29 cellular contexts compared by ENCODE assay signal in the genomic region with DNA sequence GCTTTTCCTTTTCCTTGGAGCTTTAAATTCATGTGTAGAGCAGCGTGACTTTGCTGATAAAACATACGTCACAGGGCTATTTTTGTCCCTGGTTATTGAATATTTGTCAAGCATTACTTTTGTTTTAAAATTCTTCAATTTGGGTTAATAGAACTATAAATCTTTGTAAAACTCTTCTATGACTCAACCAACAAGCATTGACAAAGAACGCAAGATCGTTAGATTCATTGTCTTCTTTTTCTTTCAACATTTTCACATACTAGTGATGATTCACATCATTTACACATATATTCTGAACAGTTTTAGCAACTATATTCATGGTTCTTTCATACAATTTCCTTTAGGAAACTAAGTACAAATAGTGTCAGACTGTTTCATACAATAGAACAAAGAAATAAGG.
"Had no signal": no experiment of that assay in that cellular context is flagged by ENCODE, and none has a peak within 500 bp of the region (broad histone marks: within the 10 kb centered on the region; RNA-seq: fewer than 3 reads in every experiment).

No MANE protein-coding gene starts in this region.

- H3K9me3 ChIP-seq: colonic mucosa, lower lobe of right lung, mucosa of descending colon, tibial artery had no signal

- H3K9me3 Mint-ChIP-seq: activated CD4-positive, alpha-beta T cell treated with anti-CD3 and anti-CD28 coated beads, Interleukin-2, amount 10 ng/mL, durations not matched to agents 7 days and 5 days; activated T-helper 1 cell treated with anti-CD3 and anti-CD28 coated beads, Interleukin-12 subunit alpha, Interleukin-12 subunit beta, Interleukin-2, Interleukin-4 antibody, amounts not matched to agents 30 ng/mL and 10 ng/mL and 1 ng/mL, durations not matched to agents 14 hours and 24 hours and 36 hours; T-helper 2 cell treated with Interferon-gamma antibody and Interleukin-4, amounts not matched to agents 5 μg/mL and 100 μg/mL, for 36 hours had no signal

- ATAC-seq: activated CD8-positive, alpha-beta memory T cell treated with anti-CD3 and anti-CD28 coated beads, Interleukin-2, amount 10 ng/mL, durations not matched to agents 7 days and 5 days; activated CD8-positive, alpha-beta T cell treated with anti-CD3 and anti-CD28 coated beads for 36 hours; activated naive CD8-positive, alpha-beta T cell treated with anti-CD3 and anti-CD28 coated beads, Interleukin-2, amount 50 U/mL, for 24 hours; lower lobe of right lung; mucosa of descending colon; sciatic nerve; stimulated activated effector memory CD8-positive, alpha-beta T cell treated with anti-CD3 and anti-CD28 coated beads, Interleukin-12 subunit alpha, Interleukin-12 subunit beta, amount 100 ng/mL, for 72 hours; stimulated activated naive CD8-positive, alpha-beta T cell treated with anti-CD3 and anti-CD28 coated beads, Interleukin-15, amount 100 ng/mL, for 72 hours had no signal

- H3K4me1 Mint-ChIP-seq: activated CD4-positive, alpha-beta T cell treated with anti-CD3 and anti-CD28 coated beads, Interleukin-2, amount 10 ng/mL, durations not matched to agents 7 days and 5 days; activated CD8-positive, alpha-beta memory T cell treated with anti-CD3 and anti-CD28 coated beads, Interleukin-2, amount 10 ng/mL, durations not matched to agents 7 days and 5 days; activated naive CD8-positive, alpha-beta T cell treated with anti-CD3 and anti-CD28 coated beads, Interleukin-2, amount 50 U/mL, for 24 hours; central memory CD8-positive, alpha-beta T cell; naive B cell; stimulated activated effector memory CD8-positive, alpha-beta T cell treated with anti-CD3 and anti-CD28 coated beads, Interleukin-12 subunit alpha, Interleukin-12 subunit beta, amount 100 ng/mL, for 72 hours; stimulated activated naive CD8-positive, alpha-beta T cell treated with anti-CD3 and anti-CD28 coated beads, Interleukin-15, amount 100 ng/mL, for 72 hours had no signal

- H3K27ac ChIP-seq: breast epithelium, colonic mucosa, esophagus muscularis mucosa, lower lobe of right lung, tibial artery, WERI-Rb-1 had no signal

- H3K36me3 Mint-ChIP-seq: activated CD8-positive, alpha-beta memory T cell treated with anti-CD3 and anti-CD28 coated beads, Interleukin-2, amount 10 ng/mL, durations not matched to agents 7 days and 5 days; stimulated activated effector memory CD8-positive, alpha-beta T cell treated with anti-CD3 and anti-CD28 coated beads, Interleukin-12 subunit alpha, Interleukin-12 subunit beta, amount 100 ng/mL, for 72 hours had no signal

- H3K36me3 ChIP-seq: breast epithelium, colonic mucosa, esophagus muscularis mucosa, lower lobe of right lung, tibial artery, WERI-Rb-1 had no signal

- H3K27me3 Mint-ChIP-seq: activated CD4-positive, alpha-beta T cell treated with anti-CD3 and anti-CD28 coated beads, Interleukin-2, amount 10 ng/mL, durations not matched to agents 7 days and 5 days; activated CD8-positive, alpha-beta memory T cell treated with anti-CD3 and anti-CD28 coated beads, Interleukin-2, amount 10 ng/mL, durations not matched to agents 7 days and 5 days; activated CD8-positive, alpha-beta T cell treated with anti-CD3 and anti-CD28 coated beads for 36 hours; activated naive CD8-positive, alpha-beta T cell treated with anti-CD3 and anti-CD28 coated beads, Interleukin-2, amount 50 U/mL, for 24 hours; central memory CD8-positive, alpha-beta T cell; naive B cell; stimulated activated naive CD8-positive, alpha-beta T cell treated with anti-CD3 and anti-CD28 coated beads, Interleukin-15, amount 100 ng/mL, for 72 hours had no signal

- DNase-seq: activated CD4-positive, alpha-beta T cell treated with anti-CD3 and anti-CD28 coated beads, Interleukin-2, amount 10 ng/mL, durations not matched to agents 7 days and 5 days; activated CD4-positive, CD25-positive, alpha-beta regulatory T cell treated with anti-CD3 and anti-CD28 coated beads, Interleukin-2, amount 50 U/mL, for 72 hours; activated CD8-positive, alpha-beta memory T cell treated with anti-CD3 and anti-CD28 coated beads, Interleukin-2, amount 10 ng/mL, durations not matched to agents 7 days and 5 days; activated CD8-positive, alpha-beta T cell treated with anti-CD3 and anti-CD28 coated beads for 36 hours; activated gamma-delta T cell; activated naive CD4-positive, alpha-beta T cell treated with anti-CD3 and anti-CD28 coated beads, Interleukin-2, amount 50 U/mL, for 16 hours; activated naive CD8-positive, alpha-beta T cell treated with anti-CD3 and anti-CD28 coated beads, Interleukin-2, amount 50 U/mL, for 24 hours; activated T-cell treated with anti-CD3 and anti-CD28 coated beads for 4 hours; anterior cingulate cortex; colonic mucosa; kidney; lower lobe of right lung; mesendoderm; mucosa of descending colon; naive B cell; nucleus accumbens; small intestine; stimulated activated CD4-positive, alpha-beta T cell treated with anti-CD3 and anti-CD28 coated beads, Interleukin-2, amount 100 ng/mL, for 24 hours; stimulated activated naive CD8-positive, alpha-beta T cell treated with anti-CD3 and anti-CD28 coated beads, Interleukin-15, amount 100 ng/mL, for 72 hours; tibial artery; WERI-Rb-1 had no signal

- FAIRE-seq: small intestine, TTC549 had no signal

- H3K4me3 Mint-ChIP-seq: activated CD4-positive, alpha-beta T cell treated with anti-CD3 and anti-CD28 coated beads, Interleukin-2, amount 10 ng/mL, durations not matched to agents 7 days and 5 days; activated CD8-positive, alpha-beta memory T cell treated with anti-CD3 and anti-CD28 coated beads, Interleukin-2, amount 10 ng/mL, durations not matched to agents 7 days and 5 days; activated CD8-positive, alpha-beta T cell treated with anti-CD3 and anti-CD28 coated beads for 36 hours; activated naive CD8-positive, alpha-beta T cell treated with anti-CD3 and anti-CD28 coated beads, Interleukin-2, amount 50 U/mL, for 24 hours; activated T-helper 1 cell treated with anti-CD3 and anti-CD28 coated beads, Interleukin-12 subunit alpha, Interleukin-12 subunit beta, Interleukin-2, Interleukin-4 antibody, amounts not matched to agents 30 ng/mL and 10 ng/mL and 1 ng/mL, durations not matched to agents 14 hours and 24 hours and 36 hours; central memory CD8-positive, alpha-beta T cell; naive B cell; stimulated activated effector memory CD8-positive, alpha-beta T cell treated with anti-CD3 and anti-CD28 coated beads, Interleukin-12 subunit alpha, Interleukin-12 subunit beta, amount 100 ng/mL, for 72 hours; stimulated activated naive CD8-positive, alpha-beta T cell treated with anti-CD3 and anti-CD28 coated beads, Interleukin-15, amount 100 ng/mL, for 72 hours; T-helper 2 cell treated with Interferon-gamma antibody and Interleukin-4, amounts not matched to agents 5 μg/mL and 100 μg/mL, for 36 hours had no signal

- H3K4me3 ChIP-seq: breast epithelium, colonic mucosa, esophagus muscularis mucosa, lower lobe of right lung, mucosa of descending colon, tibial artery had no signal

- H3K27me3 ChIP-seq: breast epithelium, colonic mucosa, esophagus muscularis mucosa, tibial artery had no signal

- H3K27ac Mint-ChIP-seq: activated CD4-positive, alpha-beta T cell treated with anti-CD3 and anti-CD28 coated beads, Interleukin-2, amount 10 ng/mL, durations not matched to agents 7 days and 5 days; activated CD8-positive, alpha-beta memory T cell treated with anti-CD3 and anti-CD28 coated beads, Interleukin-2, amount 10 ng/mL, durations not matched to agents 7 days and 5 days; activated CD8-positive, alpha-beta T cell treated with anti-CD3 and anti-CD28 coated beads for 36 hours; activated naive CD8-positive, alpha-beta T cell treated with anti-CD3 and anti-CD28 coated beads, Interleukin-2, amount 50 U/mL, for 24 hours; activated T-helper 1 cell treated with anti-CD3 and anti-CD28 coated beads, Interleukin-12 subunit alpha, Interleukin-12 subunit beta, Interleukin-2, Interleukin-4 antibody, amounts not matched to agents 30 ng/mL and 10 ng/mL and 1 ng/mL, durations not matched to agents 14 hours and 24 hours and 36 hours; naive B cell; stimulated activated effector memory CD8-positive, alpha-beta T cell treated with anti-CD3 and anti-CD28 coated beads, Interleukin-12 subunit alpha, Interleukin-12 subunit beta, amount 100 ng/mL, for 72 hours; stimulated activated naive CD8-positive, alpha-beta T cell treated with anti-CD3 and anti-CD28 coated beads, Interleukin-15, amount 100 ng/mL, for 72 hours; T-helper 2 cell treated with Interferon-gamma antibody and Interleukin-4, amounts not matched to agents 5 μg/mL and 100 μg/mL, for 36 hours had no signal

- H3K4me1 ChIP-seq: breast epithelium, colonic mucosa, esophagus muscularis mucosa, lower lobe of right lung, tibial artery had no signal
